Comparison of ENCODE assay signal across 21 cellular contexts in genomic region chr2:19886261-19886660, GRCh38. TPM values are rescaled to one million over a fixed set of nuclear protein-coding genes. Genes with fewer than 3 reads are reported as not detected.
DNase-seq lines count a peak whose midpoint lies in the region; FAIRE-seq and TF ChIP-seq lines count a peak whose summit lies in the region.
"Had no signal": no experiment of that assay in that cellular context is flagged by ENCODE, and none has a peak within 500 bp of the region (broad histone marks: within the 10 kb centered on the region; RNA-seq: fewer than 3 reads in every experiment).

No MANE protein-coding gene starts in this region.

- H2AFZ ChIP-seq in keratinocyte (ENCODE audit: control insufficient read depth, low read length), result no peak overlapping the region
- H2AFZ ChIP-seq: GM23338 had no signal

- H3K4me3 ChIP-seq in keratinocyte (ENCODE audit: control insufficient read depth in 2 of 3, extremely low read depth in 1 of 3, insufficient read depth in 2 of 3, low read depth in 1 of 3, low read length in 3 of 3) (no peak overlapping the region), lower leg skin (ENCODE audit: low read depth, poor library complexity, severe bottlenecking) (no peak overlapping the region)
- H3K4me3 ChIP-seq: A549, GM23338, SJSA1 had no signal

- H3K4me2 ChIP-seq in keratinocyte (ENCODE audit: control insufficient read depth, extremely low read depth, insufficient read depth, low read depth, low read length), result peak overlapping the region; percentile 38
- H3K4me2 ChIP-seq: A549, GM23338 had no signal

- no peaks in the 10 kb centered on the region for H3K27me3 ChIP-seq in keratinocyte (ENCODE audit: control insufficient read depth, extremely low read depth, insufficient read depth, low read length)
- H3K27me3 ChIP-seq: BE2C, SJSA1 had no signal

- intact Hi-C loops in lower leg skin (cut with DNase I; ENCODE audit: low total_unique reads), result no loop called here

- TF ChIP-seq CTCF in keratinocyte (optimal IDR thresholded peaks at IDR 0.05 in 1 of 3, IDR thresholded peaks at IDR 0.05 in 1 of 3, conservative IDR thresholded peaks at IDR 0.05 in 1 of 3; ENCODE audit: extremely low read depth in 1 of 3, insufficient read depth in 2 of 3, low read length in 3 of 3) (no peak), lower leg skin (IDR thresholded peaks at IDR 0.05) (no peak)

- H3K9ac ChIP-seq in keratinocyte (ENCODE audit: control insufficient read depth, extremely low read depth, insufficient read depth, low read length), result no peak overlapping the region

- 37 to 65% methylated on average over 11 of the region's 11 CpGs for WGBS in lower leg skin, 2 donors

- H4K20me1 ChIP-seq in keratinocyte (ENCODE audit: control insufficient read depth, extremely low read depth, insufficient read depth, low read length), result no peaks in the 10 kb centered on the region

- H3K36me3 ChIP-seq in keratinocyte (ENCODE audit: control insufficient read depth in 2 of 2, extremely low read depth in 1 of 2, insufficient read depth in 2 of 2, low read length in 2 of 2), result no peaks in the 10 kb centered on the region
- H3K36me3 ChIP-seq: BE2C had no signal

- H3K4me1 ChIP-seq in keratinocyte (ENCODE audit: control insufficient read depth, extremely low read depth, insufficient read depth, low read length), result peaks cover 7% of the 10 kb centered on the region
- H3K4me1 ChIP-seq: A549 had no signal

- H3K27ac ChIP-seq in keratinocyte (ENCODE audit: control insufficient read depth, insufficient read depth, low read length), result no peak overlapping the region
- H3K27ac ChIP-seq: A549, SJSA1 had no signal

- dilution Hi-C loops in keratinocyte (cut with MboI; ENCODE audit: extremely low pct_ligation_motif_present, low sequenced_read_pairs), result no loop called here

- TF ChIP-seq POLR2A in lower leg skin (IDR thresholded peaks at IDR 0.05), result no peak

- FAIRE-seq in keratinocyte (lab: Jason Lieb, UNC) (peak; percentile 13), urothelium cell line (lab: Jason Lieb, UNC) (no peak)
- FAIRE-seq: A549, HTR-8/SVneo, RCC 7860 had no signal

- no peaks in the 10 kb centered on the region for H3K9me3 ChIP-seq in keratinocyte (ENCODE audit: control insufficient read depth, low read depth, low read length)
- H3K9me3 ChIP-seq: A549, BE2C had no signal

- H3K79me2 ChIP-seq in keratinocyte (ENCODE audit: control insufficient read depth, insufficient read depth, low read length), result no peaks in the 10 kb centered on the region

- DNase-seq in AG20443 (ENCODE audit: low spot score) (peak; percentile 9), ELR (ENCODE audit: low read depth) (peak; percentile 13), keratinocyte (ENCODE audit: low read depth, low spot score) (no peak), NCI-H146 treated with DMSO at 0.1 percent for 48 hours (lab: John Stamatoyannopoulos, UW; ENCODE audit: unreplicated experiment) (no peak), urothelium cell line (ENCODE audit: low spot score) (no peak), lower leg skin (ENCODE audit: low spot score in 2 of 2) (no peak)
- DNase-seq in activated CD8-positive, alpha-beta memory T cell treated with anti-CD3 and anti-CD28 coated beads, Interleukin-2, amount 50 U/mL, for 48 hours, result peak; percentile 32
- no peak for DNase-seq in activated CD4-positive, alpha-beta T cell treated with anti-CD3 and anti-CD28 coated beads, Interleukin-2, amount 50 U/mL, for 4 hours
- DNase-seq: BE2C; CD4-positive, CD25-positive, alpha-beta regulatory T cell; KG1; NCI-H1694 treated with DMSO at 0.1 percent for 48 hours; NCI-H2081 treated with DMSO at 0.1 percent for 48 hours; NCI-H446 treated with DMSO at 0.1 percent for 48 hours; NCI-H526 treated with DMSO at 0.1 percent for 48 hours; OCI-M1 had no signal

- no peaks in the 10 kb centered on the region for H3K9me1 ChIP-seq in keratinocyte (ENCODE audit: control insufficient read depth, extremely low read depth, insufficient read depth, low read length)

RNA-seq across cellular contexts. Expression of gene TTC32, which starts 15.5 kb away (rescaled TPM):
- 3.7 to 7.6 TPM (median 4.8 TPM) in 3 replicates for polyA plus RNA-seq in keratinocyte
- polyA plus RNA-seq in keratinocyte (2011; ENCODE audit: low read depth), result 8.1 TPM
- 1.5 and 1.6 TPM in 2 replicates for polyA plus RNA-seq in keratinocyte (2011; cell fraction: cytosol; rRNA removed)
- 11.3 and 16.5 TPM in 2 replicates for polyA plus RNA-seq in keratinocyte (2011; cell fraction: nucleus; rRNA removed)
- polyA plus RNA-seq in keratinocyte (2012; ENCODE audit: low replicate concordance), result 3.1 and 11.8 TPM in 2 replicates
- polyA minus RNA-seq in keratinocyte, result 1.4 to 3.4 TPM in 2 of 3 replicates, not detected in the other
- 3.5 TPM for polyA minus RNA-seq in keratinocyte (2011; cell fraction: cytosol; rRNA and poly(A)+ RNA removed)
- polyA minus RNA-seq in keratinocyte (2011; cell fraction: nucleus; rRNA and poly(A)+ RNA removed), result 4.9 and 6.4 TPM in 2 replicates
- 10 to 100 TPM; 11.5 to 18.6 (median 14.1) TPM for total RNA-seq in lower leg skin

Comparison
In these comparisons a context has a peak if more than half of its experiments do, and no peak if none do; other contexts are left out.
1. DNase-seq: peak in AG20443 (single experiment), ELR (single experiment) and activated CD8-positive, alpha-beta memory T cell treated with anti-CD3 and anti-CD28 coated beads, Interleukin-2, amount 50 U/mL, for 48 hours (single experiment); none in keratinocyte (single experiment), NCI-H146 treated with DMSO at 0.1 percent for 48 hours (single experiment), urothelium cell line (single experiment), activated CD4-positive, alpha-beta T cell treated with anti-CD3 and anti-CD28 coated beads, Interleukin-2, amount 50 U/mL, for 4 hours (0 of 2) and lower leg skin (0 of 2).